30 cellular contexts compared by ENCODE assay signal in the genomic region with DNA sequence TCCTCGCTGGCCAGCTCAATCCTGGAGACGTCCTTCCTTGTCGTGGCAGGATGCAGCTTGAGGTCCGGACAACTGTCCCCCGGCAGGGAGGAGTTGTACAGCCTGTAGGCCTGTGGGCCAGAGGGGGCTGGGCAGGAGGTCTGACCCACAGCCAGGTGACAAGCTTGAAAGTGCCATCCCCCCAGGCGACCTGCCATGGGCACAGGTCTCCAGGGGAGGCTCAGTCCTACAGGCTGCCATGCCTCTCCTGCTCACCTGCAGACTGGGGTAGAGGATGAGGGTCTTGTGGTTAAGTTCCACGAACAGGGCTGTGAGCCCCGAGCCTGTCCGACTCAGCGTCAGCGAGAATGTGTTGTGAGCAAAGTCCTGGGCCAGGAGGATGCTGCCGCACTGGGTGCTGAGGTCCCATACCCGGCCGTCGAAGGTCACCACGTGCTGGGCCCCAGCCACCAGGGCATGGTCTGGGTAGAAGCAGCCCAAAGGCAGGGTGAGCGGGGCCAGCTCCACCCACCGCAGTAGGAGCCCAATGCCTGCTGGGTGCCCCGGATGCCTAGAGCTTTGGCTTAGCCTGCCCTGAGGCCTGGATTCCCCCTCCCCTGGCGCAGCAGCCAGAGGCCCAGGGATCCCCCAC. TPM values are rescaled to one million over a fixed set of nuclear protein-coding genes. Genes with fewer than 3 reads are reported as not detected.
"Had no signal": no experiment of that assay in that cellular context is flagged by ENCODE, and none has a peak within 500 bp of the region (broad histone marks: within the 10 kb centered on the region; RNA-seq: fewer than 3 reads in every experiment).

No MANE protein-coding gene starts in this region.

- H3K4me1 ChIP-seq: adrenal gland, prostate gland, uterus had no signal

- H3K9me3 ChIP-seq: adrenal gland, ascending aorta, gastrocnemius medialis, prostate gland, uterus had no signal

- H3K27ac ChIP-seq: adrenal gland, ascending aorta, cardiac muscle cell, gastrocnemius medialis, prostate gland, uterus, WERI-Rb-1 had no signal

- H3K36me3 ChIP-seq: adrenal gland, ascending aorta, cardiac muscle cell, gastrocnemius medialis, prostate gland, uterus, WERI-Rb-1 had no signal

- H3K4me3 ChIP-seq: adrenal gland, ascending aorta, cardiac muscle cell, gastrocnemius medialis, prostate gland, uterus had no signal

- H3K27me3 ChIP-seq: adrenal gland, ascending aorta, cardiac muscle cell, gastrocnemius medialis, uterus had no signal

- DNase-seq: activated CD4-positive, alpha-beta T cell treated with anti-CD3 and anti-CD28 coated beads for 48 hours; activated CD4-positive, alpha-beta T cell treated with anti-CD3 and anti-CD28 coated beads, Interleukin-2, amount 50 U/mL, for 48 hours; activated CD8-positive, alpha-beta memory T cell treated with anti-CD3 and anti-CD28 coated beads for 24 hours; activated effector memory CD4-positive, alpha-beta T cell treated with Interleukin-2 at 50 U/mL for 16 hours; activated naive CD4-positive, alpha-beta T cell treated with Interleukin-2 at 50 U/mL for 16 hours; activated naive CD8-positive, alpha-beta T cell treated with anti-CD3 and anti-CD28 coated beads for 36 hours; adrenal gland; cortex of kidney; effector memory CD8-positive, alpha-beta T cell; erythroblast; gastrocnemius medialis; left colon; natural killer cell; retina; small intestine; stimulated activated CD4-positive, alpha-beta T cell treated with anti-CD3 and anti-CD28 coated beads, Interleukin-1b, Interleukin-23, amount 100 ng/mL, for 48 hours; stimulated activated CD4-positive, alpha-beta T cell treated with anti-CD3 and anti-CD28 coated beads, Interleukin-4, amount 100 ng/mL, for 4 hours; stimulated activated CD8-positive, alpha-beta memory T cell treated with anti-CD3 and anti-CD28 coated beads, Interleukin-4, amount 100 ng/mL, for 48 hours; stimulated activated naive CD8-positive, alpha-beta T cell treated with anti-CD3 and anti-CD28 coated beads, Interleukin-15, amount 100 ng/mL, for 72 hours; substantia nigra; T-helper 17 cell; T1000; uterus; WERI-Rb-1 had no signal

- ATAC-seq: activated CD4-positive, CD25-positive, alpha-beta regulatory T cell treated with anti-CD3 and anti-CD28 coated beads, Interleukin-2, amount 50 U/mL, for 24 hours; effector memory CD8-positive, alpha-beta T cell; gastrocnemius medialis; left colon; natural killer cell; sciatic nerve; stimulated activated memory B cell treated with anti-CD40 and anti-IgM and Interleukin-4, amounts not matched to agents 10 μg/mL and 1 μg/mL and 100 μg/mL, for 72 hours; stimulated activated naive CD8-positive, alpha-beta T cell treated with anti-CD3 and anti-CD28 coated beads, Interleukin-15, amount 100 ng/mL, for 72 hours; T-helper 17 cell had no signal

RNA-seq across cellular contexts. Expression of a gene that starts 39.8 kb away (rescaled TPM):
- total RNA-seq: ascending aorta had no signal
